ENCODE assay signal across 1 cellular context in genomic region chr15:22778796-22779195, GRCh38.
TF ChIP-seq lines count a peak whose summit lies in the region.

No MANE protein-coding gene starts in this region.

TF ChIP-seq in IMR-90, 13 proteins besides CTCF, POLR2A, EP300 and RAD21:
- TF ChIP-seq MAZ (IDR thresholded peaks at IDR 0.05; ENCODE audit: borderline replicate concordance, low read depth, low read length): no peak
- TF ChIP-seq MXI1 (IDR thresholded peaks at IDR 0.05; ENCODE audit: borderline replicate concordance, low read depth, low read length): no peak
- TF ChIP-seq RCOR1 (IDR thresholded peaks at IDR 0.05; ENCODE audit: insufficient replicate concordance, low read length): no peak
- TF ChIP-seq MAFK (IDR thresholded peaks at IDR 0.05; ENCODE audit: low read depth, low read length): no peak
- TF ChIP-seq RFX5 (IDR thresholded peaks at IDR 0.05; ENCODE audit: low read depth, low read length): no peak
- TF ChIP-seq CEBPB (IDR thresholded peaks at IDR 0.05; ENCODE audit: low read depth, low read length): no peak
- TF ChIP-seq BHLHE40 (IDR thresholded peaks at IDR 0.05; ENCODE audit: low read depth, low read length): no peak
- no peak for TF ChIP-seq ELK1 (IDR thresholded peaks at IDR 0.05; ENCODE audit: borderline replicate concordance, low read depth, low read length)
- no peak for TF ChIP-seq FOS (IDR thresholded peaks at IDR 0.05; ENCODE audit: low read depth, low read length)
- no peak for TF ChIP-seq NFE2L2 (IDR thresholded peaks at IDR 0.05; ENCODE audit: low read depth, low read length)
TF ChIP-seq in IMR-90: peak in this region for 0.
